In genomic region chr19:1768248-1768647, GRCh38 we compare ENCODE assay signal across 14 cellular contexts. TPM values are rescaled to one million over a fixed set of nuclear protein-coding genes. Genes with fewer than 3 reads are reported as not detected.
DNase-seq lines count a peak whose midpoint lies in the region; ATAC-seq and TF ChIP-seq lines count a peak whose summit lies in the region.
"Had no signal": no experiment of that assay in that cellular context is flagged by ENCODE, and none has a peak within 500 bp of the region (broad histone marks: within the 10 kb centered on the region; RNA-seq: fewer than 3 reads in every experiment).

No MANE protein-coding gene starts in this region.

- no peak for ATAC-seq in heart left ventricle

- H3K9me3 ChIP-seq in NT2/D1 (ENCODE audit: insufficient read depth, low read length) (peaks cover 13% of the 10 kb centered on the region), smooth muscle cell (replicated peaks; ENCODE audit: low read depth) (no peaks in the 10 kb centered on the region), heart left ventricle (peaks cover 0 to 22% (median 14%) of the 10 kb centered on the region in 12 donors)

- H3K36me3 ChIP-seq in NT2/D1 (ENCODE audit: insufficient read depth, insufficient read length, low read length) (no peaks in the 10 kb centered on the region), smooth muscle cell (ENCODE audit: low read depth) (no peaks in the 10 kb centered on the region), heart left ventricle (no peaks in the 10 kb centered on the region)

- H3K79me2 ChIP-seq in smooth muscle cell (ENCODE audit: low read depth), result no peaks in the 10 kb centered on the region

- no peak overlapping the region for H3K4me3 ChIP-seq in NT2/D1 (ENCODE audit: insufficient read length, low read depth)
- no peak overlapping the region for H3K4me3 ChIP-seq in epithelial cell of proximal tubule (ENCODE audit: low read depth, low read length)
- H3K4me3 ChIP-seq in smooth muscle cell, result no peak overlapping the region
- no peak overlapping the region for H3K4me3 ChIP-seq in heart left ventricle

- H3K27me3 ChIP-seq in NT2/D1 (ENCODE audit: insufficient read depth, insufficient read length) (peaks cover 48% of the 10 kb centered on the region), smooth muscle cell (ENCODE audit: low read depth) (peaks cover 74% of the 10 kb centered on the region), heart left ventricle (peaks cover 54 to 98% (median 69%) of the 10 kb centered on the region in 9 donors)

- no peaks in the 10 kb centered on the region for H3F3A ChIP-seq in smooth muscle cell (ENCODE audit: low read depth)

- H3K9ac ChIP-seq in NT2/D1 (ENCODE audit: insufficient read length, low read depth), result peak overlapping the region; percentile 26
- no peak overlapping the region for H3K9ac ChIP-seq in smooth muscle cell (ENCODE audit: low read depth)

- TF ChIP-seq POLR2A in heart left ventricle (IDR thresholded peaks at IDR 0.05), result no peak

- no peak overlapping the region for H3K4me2 ChIP-seq in smooth muscle cell

- TF ChIP-seq CTCF in epithelial cell of proximal tubule (conservative IDR thresholded peaks at IDR 0.05; ENCODE audit: low read depth, low read length), result peak; percentile 36
- TF ChIP-seq CTCF in smooth muscle cell (IDR thresholded peaks at IDR 0.05; ENCODE audit: borderline replicate concordance, insufficient read depth, poor library complexity, severe bottlenecking), result peak; percentile 28
- peak in 2 of 12 donors; percentile 9 to 18 for TF ChIP-seq CTCF in heart left ventricle (IDR thresholded peaks at IDR 0.05)

- H3K4me1 ChIP-seq in NT2/D1 (ENCODE audit: insufficient read depth, insufficient read length) (peaks cover 22% of the 10 kb centered on the region), smooth muscle cell (ENCODE audit: low read depth) (no peaks in the 10 kb centered on the region), heart left ventricle (peaks cover 0 to 4% (median 0%) of the 10 kb centered on the region in 12 donors)

- no peak overlapping the region for H3K27ac ChIP-seq in smooth muscle cell (ENCODE audit: low read depth)
- no peak overlapping the region for H3K27ac ChIP-seq in heart left ventricle
- H3K27ac ChIP-seq: 22Rv1 had no signal

- peak; percentile 47 for DNase-seq in DMS 273 (lab: John Stamatoyannopoulos, UW; ENCODE audit: unreplicated experiment)
- no peak for DNase-seq in DMS 273 treated with DMSO at 0.1 percent for 48 hours (lab: John Stamatoyannopoulos, UW)
- DNase-seq in NT2/D1 (ENCODE audit: low read depth, low spot score), result peak; percentile 49
- DNase-seq in epithelial cell of proximal tubule (ENCODE audit: low read depth), result no peak
- no peak for DNase-seq in smooth muscle cell (lab: John Stamatoyannopoulos, UW; ENCODE audit: unreplicated experiment)
- DNase-seq in glomerular visceral epithelial cell (ENCODE audit: extremely low spot score), result no peak
- no peak for DNase-seq in COLO829 (ENCODE audit: low spot score)
- DNase-seq in heart left ventricle, result no peak
- DNase-seq: NCI-H1048, T-helper 1 cell had no signal

- 31% methylated on average over 8 of the region's 13 CpGs for WGBS in smooth muscle cell (ENCODE audit: low lambda C conversion rate)
- WGBS in heart left ventricle, 4 donors, result 12 to 20% (median 18%) methylated on average over 11 to 13 of the region's 13 CpGs

- H2AFZ ChIP-seq in smooth muscle cell (ENCODE audit: low read depth), result no peak overlapping the region

- intact Hi-C loops in heart left ventricle (cut with DNase I), result loop anchor here in 7 of 10 donors (2.0 to 10.0 kb wide), 6 partner anchors 93 to 223 kb away; partner anchors contain the start of gene UQCR11 (in 1 of the 7)

- no peaks in the 10 kb centered on the region for H4K20me1 ChIP-seq in smooth muscle cell (ENCODE audit: low read depth)

RNA-seq across cellular contexts. Expression of gene ONECUT3, which starts 14.9 kb away (rescaled TPM):
- total RNA-seq in epithelial cell of proximal tubule (not detected in 2 replicates), smooth muscle cell (not detected in 2 replicates), heart left ventricle (not detected)
- polyA plus RNA-seq in smooth muscle cell (not detected in 2 replicates), heart left ventricle (not detected)
- total RNA-seq: astrocyte, H4, lung microvascular endothelial cell had no signal

RNA-seq across cellular contexts. Expression of gene ATP8B3, which starts 43.8 kb away (rescaled TPM):
- total RNA-seq in epithelial cell of proximal tubule (1.7 and 4.6 TPM in 2 replicates), smooth muscle cell (2.0 and 2.8 TPM in 2 replicates), heart left ventricle (1 to 10 TPM in 3 of 9 donors, under 1 TPM in 6; 0.19 to 3.5 (median 0.72) TPM)
- polyA plus RNA-seq in smooth muscle cell (3.8 and 3.9 TPM in 2 replicates), heart left ventricle (under 1 TPM; 0.42 to 0.78 TPM)

Comparison
In these comparisons a context has a peak if more than half of its experiments do, and no peak if none do; other contexts are left out.
1. DNase-seq: peak in DMS 273 (single experiment) and NT2/D1 (single experiment); none in DMS 273 treated with DMSO at 0.1 percent for 48 hours (single experiment), epithelial cell of proximal tubule (single experiment), smooth muscle cell (single experiment), glomerular visceral epithelial cell (single experiment), COLO829 (single experiment) and heart left ventricle (0 of 5).